In the genomic region with DNA sequence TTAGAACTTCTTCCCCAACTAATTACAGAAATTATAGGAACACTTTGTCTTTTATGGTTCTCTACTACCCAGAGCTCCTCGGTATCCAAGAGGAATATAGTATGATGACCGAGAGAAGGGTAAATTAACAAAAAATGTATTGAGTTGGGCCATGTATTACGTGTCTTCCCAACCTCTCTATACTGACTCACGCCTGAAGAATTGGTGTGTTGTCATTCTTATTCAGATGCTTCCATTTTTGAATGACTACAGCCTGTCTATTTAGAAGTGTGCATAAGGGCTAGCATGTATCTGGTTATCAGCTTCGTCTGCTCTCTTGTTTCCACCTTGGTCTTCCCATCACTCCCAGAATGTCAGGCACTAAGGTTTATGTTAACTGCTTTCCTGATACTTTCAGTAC, we compare ENCODE assay signal across 1 cellular context.
TF ChIP-seq lines count a peak whose summit lies in the region.

No MANE protein-coding gene starts in this region.

TF ChIP-seq in GM12878, 131 proteins besides CTCF, POLR2A, EP300 and RAD21 (continued from another document):
- TF ChIP-seq E4F1 (IDR thresholded peaks at IDR 0.05; ENCODE audit: borderline replicate concordance, partially characterized antibody) (no peak), MTA2 (IDR thresholded peaks at IDR 0.05; ENCODE audit: low read depth) (no peak)
